Comparison of ENCODE assay signal across 18 cellular contexts in genomic region chr7:147829021-147829420, GRCh38.
"Had no signal": no experiment of that assay in that cellular context is flagged by ENCODE, and none has a peak within 500 bp of the region (broad histone marks: within the 10 kb centered on the region; RNA-seq: fewer than 3 reads in every experiment).

No MANE protein-coding gene starts in this region.

- H3K27ac ChIP-seq: coronary artery, heart left ventricle, neural progenitor cell, ovary, suprapubic skin, thyroid gland had no signal

- DNase-seq: effector CD4-positive, alpha-beta T cell; endodermal cell; erythroblast; foreskin melanocyte; heart left ventricle; mammary epithelial cell; mucosa of descending colon; natural killer cell; nucleus accumbens; ovary; right cardiac atrium; small intestine; stimulated activated CD4-positive, alpha-beta T cell treated with anti-CD3 and anti-CD28 coated beads, Interleukin-2, amount 100 ng/mL, for 48 hours; stimulated activated naive CD4-positive, alpha-beta T cell treated with Interleukin-2 at 50 U/mL for 16 hours; thyroid gland had no signal
